ENCODE assay signal across 11 cellular contexts in genomic region chr3:132662212-132662611, GRCh38. TPM values are rescaled to one million over a fixed set of nuclear protein-coding genes. Genes with fewer than 3 reads are reported as not detected.
DNase-seq lines count a peak whose midpoint lies in the region; ATAC-seq, FAIRE-seq and TF ChIP-seq lines count a peak whose summit lies in the region.
"Had no signal": no experiment of that assay in that cellular context is flagged by ENCODE, and none has a peak within 500 bp of the region (broad histone marks: within the 10 kb centered on the region; RNA-seq: fewer than 3 reads in every experiment).

No MANE protein-coding gene starts in this region.

- H3K27me3 ChIP-seq in HepG2 (ENCODE audit: control insufficient read depth in 1 of 2, insufficient read depth in 2 of 2, low read length in 2 of 2) (no peaks in the 10 kb centered on the region), right lobe of liver (no peaks in the 10 kb centered on the region), PC-9 (ENCODE audit: insufficient read depth, low read depth) (no peaks in the 10 kb centered on the region), endodermal cell (ENCODE audit: control insufficient read depth, insufficient read depth, low read length, poor library complexity, severe bottlenecking) (no peaks in the 10 kb centered on the region)
- H3K27me3 ChIP-seq: cardiac muscle cell, stomach had no signal

- CTCF ChIA-PET in HepG2 (lab: Yijun Ruan, JAX; ENCODE audit: low intra/inter-chr PET ratio, low total read pairs) (no interaction called here), PC-9 (lab: Charles Lee) (interaction anchor here (0.6 kb wide), 1 partner anchor 313 kb away, joined by 3 read pairs; no protein-coding TSS in a partner anchor), T-cell (lab: Charles Lee) (no interaction called here)

- H3K4me1 Mint-ChIP-seq in endodermal cell, result peaks cover 23% of the 10 kb centered on the region
- peaks cover 62 to 78% (median 68%) of the 10 kb centered on the region in 3 donors for H3K4me1 Mint-ChIP-seq in T-cell

- H3K4me2 ChIP-seq in HepG2 (ENCODE audit: low read depth, low read length) (peak overlapping the region; percentile 79), PC-9 (peak overlapping the region; percentile 94)

- no peak overlapping the region for H3K27ac ChIP-seq in HepG2 (ENCODE audit: extremely low read length, insufficient read depth, low read length)
- H3K27ac ChIP-seq in right lobe of liver, result no peak overlapping the region
- H3K27ac ChIP-seq in PC-9, result no peak overlapping the region
- H3K27ac ChIP-seq in endodermal cell (ENCODE audit: low read depth, low read length), result no peak overlapping the region
- H3K27ac ChIP-seq: cardiac muscle cell had no signal

- peaks cover 48% of the 10 kb centered on the region for H3K4me1 ChIP-seq in HepG2 (ENCODE audit: insufficient read depth, low read length)
- H3K4me1 ChIP-seq in right lobe of liver, result peaks cover 0 to 41% (median 8%) of the 10 kb centered on the region in 4 donors
- peaks cover 23% of the 10 kb centered on the region for H3K4me1 ChIP-seq in PC-9 (replicated peaks; ENCODE audit: insufficient read depth)
- H3K4me1 ChIP-seq in endodermal cell (ENCODE audit: control insufficient read depth, insufficient read depth, low read length), result peaks cover 9% of the 10 kb centered on the region

- FAIRE-seq in HepG2 (lab: Jason Lieb, UNC), result no peak

- TF ChIP-seq RAD21 in HepG2 (CRISPR knock-in tag; IDR thresholded peaks at IDR 0.05), result no peak

- TF ChIP-seq CTCF in HepG2 (CRISPR knock-in tag; IDR thresholded peaks at IDR 0.05) (no peak), right lobe of liver (IDR thresholded peaks at IDR 0.05) (no peak), PC-9 (conservative IDR thresholded peaks at IDR 0.05) (no peak), endodermal cell (conservative IDR thresholded peaks at IDR 0.05) (no peak)

- TF ChIP-seq EP300 in HepG2 (IDR thresholded peaks at IDR 0.05; ENCODE audit: low read depth in 2 of 2, low read length in 2 of 2) (no peak), HepG2 (CRISPR knock-in tag; IDR thresholded peaks at IDR 0.05; ENCODE audit: borderline replicate concordance) (no peak)

- no peak for TF ChIP-seq POLR2A in HepG2 (IDR thresholded peaks at IDR 0.05; ENCODE audit: insufficient read depth in 1 of 2, low read depth in 2 of 2, low read length in 2 of 2)
- no peak for TF ChIP-seq POLR2A in right lobe of liver (IDR thresholded peaks at IDR 0.05)

- H3K9me3 Mint-ChIP-seq in endodermal cell (no peaks in the 10 kb centered on the region), T-cell (no peaks in the 10 kb centered on the region)

- ATAC-seq in HepG2, result no peak
- no peak for ATAC-seq in right lobe of liver
- ATAC-seq in T-cell (replicated peaks in 1 of 4), result no peak

- peaks cover 8% of the 10 kb centered on the region; the same call in 1 of the 2 replicates for H4K20me1 ChIP-seq in HepG2 (ENCODE audit: insufficient read depth, low read length)
- H4K20me1 ChIP-seq in PC-9 (ENCODE audit: insufficient read depth), result 0 out of 2 replicates have a peak, but pooled peaks cover 4% of the 10 kb centered on the region

- H3K9me2 ChIP-seq in PC-9 (ENCODE audit: insufficient read depth), result no peaks in the 10 kb centered on the region

- H3K27me3 Mint-ChIP-seq in endodermal cell (ENCODE audit: insufficient read depth) (no peaks in the 10 kb centered on the region), T-cell (no peaks in the 10 kb centered on the region)

- no peak overlapping the region for H3K9ac ChIP-seq in HepG2 (ENCODE audit: insufficient read depth, low read depth, low read length)
- peak overlapping the region; percentile 87 for H3K9ac ChIP-seq in endodermal cell (ENCODE audit: extremely low read depth, low read length, poor library complexity, severe bottlenecking)

- peak overlapping the region; percentile 20 for H3K4me3 Mint-ChIP-seq in endodermal cell
- H3K4me3 Mint-ChIP-seq in T-cell, result peak overlapping the region in 1 of 3 donors; percentile 98

- H3K4me3 ChIP-seq in HepG2 (replicated peaks in 1 of 3; ENCODE audit: insufficient read depth in 1 of 3, low read depth in 2 of 3, low read length in 3 of 3), result peak overlapping the region; percentile 89 to 100 (median 96); a peak in 5 of 6 replicates
- no peak overlapping the region for H3K4me3 ChIP-seq in right lobe of liver
- peak overlapping the region; percentile 82; the same call in 1 of the 2 replicates for H3K4me3 ChIP-seq in PC-9
- H3K4me3 ChIP-seq in endodermal cell (ENCODE audit: low read length), result peak overlapping the region; percentile 97

- H3K9me3 ChIP-seq in HepG2 (ENCODE audit: low read length) (no peaks in the 10 kb centered on the region), right lobe of liver (no peaks in the 10 kb centered on the region), PC-9 (ENCODE audit: insufficient read depth, low read depth) (no peaks in the 10 kb centered on the region), endodermal cell (ENCODE audit: control insufficient read depth, low read length) (no peaks in the 10 kb centered on the region)
- H3K9me3 ChIP-seq: stomach had no signal

- no TSS peak for BruUV-seq in HepG2 (replicated peaks; lab: Mats Ljungman, UMichigan)
- BruUV-seq in PC-9 (replicated peaks; lab: Mats Ljungman, UMichigan), result no TSS peak

- H3K79me2 ChIP-seq in HepG2 (ENCODE audit: insufficient read depth, low read length) (peaks cover 58% of the 10 kb centered on the region), PC-9 (ENCODE audit: low read depth) (peaks cover 44% of the 10 kb centered on the region)

- in situ Hi-C loops in HepG2 (cut with HindIII; ENCODE audit: extremely low pct_ligation_motif_present, low pct_unique_long_range_greater_than_20kb), result no loop called here

- peaks cover 10% of the 10 kb centered on the region; the same call in 1 of the 2 replicates for H3F3A ChIP-seq in PC-9 (ENCODE audit: insufficient read depth, low read depth)

- H3K27ac Mint-ChIP-seq in endodermal cell, result no peak overlapping the region
- no peak overlapping the region for H3K27ac Mint-ChIP-seq in T-cell

- H3K36me3 ChIP-seq in HepG2 (replicated peaks in 1 of 2; ENCODE audit: control insufficient read depth in 1 of 2, insufficient read depth in 2 of 2, low read length in 2 of 2), result peaks cover 0 to 5% of the 10 kb centered on the region in 2 experiments; a peak in 3 of 5 replicates
- H3K36me3 ChIP-seq in right lobe of liver, result peaks cover 0 to 2% (median 0%) of the 10 kb centered on the region in 4 donors
- peaks cover 8% of the 10 kb centered on the region; the same call in 1 of the 2 replicates for H3K36me3 ChIP-seq in PC-9 (ENCODE audit: low read depth)
- H3K36me3 ChIP-seq in endodermal cell (ENCODE audit: control insufficient read depth, insufficient read depth, low read length), result peaks cover 22% of the 10 kb centered on the region

- intact Hi-C loops in HepG2 (cut with micrococcal nuclease; ENCODE audit: unreplicated experiment), result no loop called here
- intact Hi-C loops in right lobe of liver (cut with DNase I), result no loop called here
- intact Hi-C loops in PC-9 (cut with micrococcal nuclease; ENCODE audit: unreplicated experiment), result no loop called here

- POLR2A ChIA-PET in HepG2 (lab: Yijun Ruan, JAX) (interaction anchor here (1.6 to 2.4 kb wide), 2 partner anchors 10 to 17 kb away, joined by 3 to 6 read pairs; no protein-coding TSS in a partner anchor), PC-9 (lab: Charles Lee; ENCODE audit: unreplicated experiment) (interaction anchor here (0.8 kb wide), 1 partner anchor 244 kb away, joined by 5 read pairs; no protein-coding TSS in a partner anchor), T-cell (lab: Charles Lee) (no interaction called here)

- H2AFZ ChIP-seq in HepG2 (ENCODE audit: low read length), result no peak overlapping the region
- no peak overlapping the region for H2AFZ ChIP-seq in PC-9

- DNase-seq in HepG2 (ENCODE audit: low spot score) (no peak), right lobe of liver (no peak), PC-9 (peak in 1 of 2 experiments; percentile 11), endodermal cell (no peak), ureter (ENCODE audit: low spot score) (no peak), HCEC 1CT (no peak), T-cell (no peak)
- no peak for DNase-seq in stimulated activated CD4-positive, alpha-beta T cell treated with anti-CD3 and anti-CD28 coated beads, Interleukin-1b, Interleukin-23, amount 100 ng/mL, for 48 hours
- DNase-seq: islet precursor cell, stomach had no signal

- H3K36me3 Mint-ChIP-seq in endodermal cell (ENCODE audit: low read depth), result peaks cover 2% of the 10 kb centered on the region
- no peaks in the 10 kb centered on the region for H3K36me3 Mint-ChIP-seq in T-cell

RNA-seq across cellular contexts. Expression of gene UBA5, which starts 2.1 kb away (rescaled TPM):
- total RNA-seq in HepG2 (2016; rRNA removed; fragmentation: Illumina TruSeq; extraction: Trizol) (46.8 and 52.2 TPM in 2 replicates), right lobe of liver (10 to 100 TPM; 24.3 to 41.3 (median 27.5) TPM), PC-9 (2021) (41.6 and 52.9 TPM in 2 replicates), endodermal cell (10 to 100 TPM; 46.1 to 58.4 TPM), ureter (49.1 TPM), T-cell (10 to 100 TPM; 24.7 to 42.2 (median 27.7) TPM)
- total RNA-seq in HepG2 (2016; cell fraction: cytosol; rRNA removed; fragmentation: Illumina TruSeq; extraction: Trizol; ENCODE audit: low read depth), result 3.6 and 4.1 TPM in 2 replicates
- total RNA-seq in HepG2 (2016; cell fraction: insoluble cytoplasmic fraction; rRNA removed; fragmentation: Illumina TruSeq; extraction: Trizol), result 49.8 and 51.5 TPM in 2 replicates
- total RNA-seq in HepG2 (2016; cell fraction: membrane; rRNA removed; fragmentation: Illumina TruSeq; extraction: Trizol), result 13.8 and 14.4 TPM in 2 replicates
- 62.0 and 62.2 TPM in 2 replicates for total RNA-seq in HepG2 (2016; cell fraction: nucleus; rRNA removed; fragmentation: Illumina TruSeq; extraction: Trizol)
- polyA plus RNA-seq in HepG2 (2011; rRNA removed), result 21.3 and 30.2 TPM in 2 replicates
- 11.3 and 16.2 TPM in 2 replicates for polyA plus RNA-seq in HepG2 (2011; cell fraction: cytosol; rRNA removed)
- 42.3 and 49.7 TPM in 2 replicates for polyA plus RNA-seq in HepG2 (2011; cell fraction: nucleus; rRNA removed)
- polyA plus RNA-seq in HepG2 (2012), result 17.7 and 33.8 TPM in 2 replicates
- polyA plus RNA-seq in HepG2 (2016; cell fraction: cytosol; fragmentation: Illumina TruSeq; extraction: Trizol; ENCODE audit: low read depth), result 3.6 and 3.7 TPM in 2 replicates
- polyA plus RNA-seq in HepG2 (2016; cell fraction: insoluble cytoplasmic fraction; fragmentation: Illumina TruSeq; extraction: Trizol; ENCODE audit: low read depth), result 63.2 and 68.1 TPM in 2 replicates
- 7.8 and 8.1 TPM in 2 replicates for polyA plus RNA-seq in HepG2 (2016; cell fraction: membrane; fragmentation: Illumina TruSeq; extraction: Trizol; ENCODE audit: low read depth)
- 81.5 and 95.4 TPM in 2 replicates for polyA plus RNA-seq in HepG2 (2016; cell fraction: nucleus; fragmentation: Illumina TruSeq; extraction: Trizol; ENCODE audit: insufficient read depth, low read depth)
- 15.0 and 16.8 TPM in 2 replicates for polyA minus RNA-seq in HepG2 (2011; rRNA and poly(A)+ RNA removed; ENCODE audit: low replicate concordance)
- 20.6 and 22.0 TPM in 2 replicates for polyA minus RNA-seq in HepG2 (2011; cell fraction: cytosol; rRNA and poly(A)+ RNA removed)
- polyA minus RNA-seq in HepG2 (2011; cell fraction: nucleus; rRNA and poly(A)+ RNA removed), result 88.2 and 89.1 TPM in 2 replicates
- polyA plus RNA-seq in endodermal cell (2013, experiment 1 of 2), result 52.4 TPM
- polyA plus RNA-seq in endodermal cell (2013, experiment 2 of 2), result 50.8 TPM

RNA-seq across cellular contexts. Expression of gene ACAD11, which starts 2.6 kb away (rescaled TPM):
- 30.0 and 30.6 TPM in 2 replicates for total RNA-seq in HepG2 (2016; rRNA removed; fragmentation: Illumina TruSeq; extraction: Trizol)
- total RNA-seq in HepG2 (2016; cell fraction: cytosol; rRNA removed; fragmentation: Illumina TruSeq; extraction: Trizol; ENCODE audit: low read depth), result 2.7 and 8.9 TPM in 2 replicates
- 27.3 and 30.2 TPM in 2 replicates for total RNA-seq in HepG2 (2016; cell fraction: insoluble cytoplasmic fraction; rRNA removed; fragmentation: Illumina TruSeq; extraction: Trizol)
- total RNA-seq in HepG2 (2016; cell fraction: membrane; rRNA removed; fragmentation: Illumina TruSeq; extraction: Trizol), result 3.5 and 4.1 TPM in 2 replicates
- 46.2 and 55.3 TPM in 2 replicates for total RNA-seq in HepG2 (2016; cell fraction: nucleus; rRNA removed; fragmentation: Illumina TruSeq; extraction: Trizol)
- 52.7 and 56.9 TPM in 2 replicates for polyA plus RNA-seq in HepG2 (2011; rRNA removed)
- 7.3 and 7.6 TPM in 2 replicates for polyA plus RNA-seq in HepG2 (2011; cell fraction: cytosol; rRNA removed)
- 160 and 162 TPM in 2 replicates for polyA plus RNA-seq in HepG2 (2011; cell fraction: nucleus; rRNA removed)
- polyA plus RNA-seq in HepG2 (2012), result 22.4 and 40.7 TPM in 2 replicates
- polyA plus RNA-seq in HepG2 (2016; cell fraction: cytosol; fragmentation: Illumina TruSeq; extraction: Trizol; ENCODE audit: low read depth), result 0.53 and 0.63 TPM in 2 replicates
- 15.3 and 17.0 TPM in 2 replicates for polyA plus RNA-seq in HepG2 (2016; cell fraction: insoluble cytoplasmic fraction; fragmentation: Illumina TruSeq; extraction: Trizol; ENCODE audit: low read depth)
- 1.6 and 1.9 TPM in 2 replicates for polyA plus RNA-seq in HepG2 (2016; cell fraction: membrane; fragmentation: Illumina TruSeq; extraction: Trizol; ENCODE audit: low read depth)
- polyA plus RNA-seq in HepG2 (2016; cell fraction: nucleus; fragmentation: Illumina TruSeq; extraction: Trizol; ENCODE audit: insufficient read depth, low read depth), result 99.4 TPM in 2 replicates
- 9.9 and 28.6 TPM in 2 replicates for polyA minus RNA-seq in HepG2 (2011; rRNA and poly(A)+ RNA removed; ENCODE audit: low replicate concordance)
- polyA minus RNA-seq in HepG2 (2011; cell fraction: cytosol; rRNA and poly(A)+ RNA removed), result 6.8 and 9.4 TPM in 2 replicates
- polyA minus RNA-seq in HepG2 (2011; cell fraction: nucleus; rRNA and poly(A)+ RNA removed), result 122 and 126 TPM in 2 replicates
- 100 to 1,000 TPM in 1 of 6 experiments, 10 to 100 TPM in 5; 60.9 to 108 (median 94.5) TPM for total RNA-seq in right lobe of liver
- total RNA-seq in PC-9 (2021), result 13.2 and 18.5 TPM in 2 replicates
- 10 to 100 TPM; 21.4 to 22.8 TPM for total RNA-seq in endodermal cell
- polyA plus RNA-seq in endodermal cell (2013, experiment 1 of 2), result 33.0 TPM
- polyA plus RNA-seq in endodermal cell (2013, experiment 2 of 2), result 32.7 TPM
- 23.5 TPM for total RNA-seq in ureter
- 10 to 100 TPM; 25.1 to 35.2 (median 32.2) TPM for total RNA-seq in T-cell

RNA-seq across cellular contexts. Expression of gene NPHP3, which starts 60.0 kb away (rescaled TPM):
- total RNA-seq in HepG2 (2016; rRNA removed; fragmentation: Illumina TruSeq; extraction: Trizol), result 8.4 and 11.0 TPM in 2 replicates
- 11.8 and 13.1 TPM in 2 replicates for total RNA-seq in HepG2 (2016; cell fraction: cytosol; rRNA removed; fragmentation: Illumina TruSeq; extraction: Trizol; ENCODE audit: low read depth)
- total RNA-seq in HepG2 (2016; cell fraction: insoluble cytoplasmic fraction; rRNA removed; fragmentation: Illumina TruSeq; extraction: Trizol), result 8.0 and 10.9 TPM in 2 replicates
- total RNA-seq in HepG2 (2016; cell fraction: membrane; rRNA removed; fragmentation: Illumina TruSeq; extraction: Trizol), result 6.8 and 8.0 TPM in 2 replicates
- total RNA-seq in HepG2 (2016; cell fraction: nucleus; rRNA removed; fragmentation: Illumina TruSeq; extraction: Trizol), result 19.6 and 20.0 TPM in 2 replicates
- polyA plus RNA-seq in HepG2 (2011; rRNA removed), result 15.7 and 20.2 TPM in 2 replicates
- polyA plus RNA-seq in HepG2 (2011; cell fraction: cytosol; rRNA removed), result 4.2 and 5.2 TPM in 2 replicates
- polyA plus RNA-seq in HepG2 (2011; cell fraction: nucleus; rRNA removed), result 35.7 and 42.8 TPM in 2 replicates
- polyA plus RNA-seq in HepG2 (2012), result 7.4 and 8.7 TPM in 2 replicates
- polyA plus RNA-seq in HepG2 (2016; cell fraction: cytosol; fragmentation: Illumina TruSeq; extraction: Trizol; ENCODE audit: low read depth), result 0.60 and 1.1 TPM in 2 replicates
- polyA plus RNA-seq in HepG2 (2016; cell fraction: insoluble cytoplasmic fraction; fragmentation: Illumina TruSeq; extraction: Trizol; ENCODE audit: low read depth), result 6.6 and 8.0 TPM in 2 replicates
- polyA plus RNA-seq in HepG2 (2016; cell fraction: membrane; fragmentation: Illumina TruSeq; extraction: Trizol; ENCODE audit: low read depth), result 2.1 and 2.2 TPM in 2 replicates
- polyA plus RNA-seq in HepG2 (2016; cell fraction: nucleus; fragmentation: Illumina TruSeq; extraction: Trizol; ENCODE audit: insufficient read depth, low read depth), result 34.2 and 40.2 TPM in 2 replicates
- 8.6 and 9.1 TPM in 2 replicates for polyA minus RNA-seq in HepG2 (2011; rRNA and poly(A)+ RNA removed; ENCODE audit: low replicate concordance)
- polyA minus RNA-seq in HepG2 (2011; cell fraction: cytosol; rRNA and poly(A)+ RNA removed), result 4.1 and 4.7 TPM in 2 replicates
- 54.2 and 67.7 TPM in 2 replicates for polyA minus RNA-seq in HepG2 (2011; cell fraction: nucleus; rRNA and poly(A)+ RNA removed)
- 10 to 100 TPM in 1 of 6 experiments, 1 to 10 TPM in 5; 6.5 to 11.4 (median 9.3) TPM for total RNA-seq in right lobe of liver
- 23.4 and 26.5 TPM in 2 replicates for total RNA-seq in PC-9 (2021)
- 10 to 100 TPM; 15.7 to 23.0 TPM for total RNA-seq in endodermal cell
- 27.7 TPM for polyA plus RNA-seq in endodermal cell (2013, experiment 1 of 2)
- 25.6 TPM for polyA plus RNA-seq in endodermal cell (2013, experiment 2 of 2)
- total RNA-seq in ureter, result 27.7 TPM
- 10 to 100 TPM; 28.2 to 60.8 (median 52.1) TPM for total RNA-seq in T-cell

Comparison
In these comparisons a context has a peak if more than half of its experiments do, and no peak if none do; other contexts are left out.
1. H3K4me3 ChIP-seq: peak in HepG2 (3 of 3), PC-9 (single experiment) and endodermal cell (single experiment); none in right lobe of liver (0 of 3).
2. POLR2A ChIA-PET loops: an anchor here in HepG2 (1.6 to 2.4 kb wide) and PC-9 (0.8 kb wide); none called in T-cell.